In the genomic region with DNA sequence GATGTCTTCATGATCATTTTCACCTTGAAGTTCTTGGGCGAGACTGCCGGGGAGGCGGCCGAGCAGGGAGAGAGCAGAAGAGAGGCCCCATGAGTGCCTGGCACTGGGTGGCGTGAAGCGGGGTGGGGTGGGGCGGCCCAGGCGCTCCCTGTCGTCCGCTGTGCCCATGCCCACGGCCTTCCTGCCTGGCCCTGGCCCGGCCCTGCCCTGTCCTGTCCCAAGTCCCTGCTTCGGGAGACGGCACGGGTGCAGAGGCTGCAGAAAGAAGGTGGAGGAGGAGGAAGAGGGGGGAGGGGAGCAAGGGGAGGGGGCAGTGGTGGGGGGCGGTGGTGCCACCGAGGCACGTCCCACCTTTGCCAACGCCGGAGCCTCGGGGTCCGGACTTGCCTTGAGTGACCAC, we compare ENCODE assay signal across 28 cellular contexts.
"Had no signal": no experiment of that assay in that cellular context is flagged by ENCODE, and none has a peak within 500 bp of the region (broad histone marks: within the 10 kb centered on the region; RNA-seq: fewer than 3 reads in every experiment).

No MANE protein-coding gene starts in this region.

- ATAC-seq: left colon, left lung, natural killer cell, psoas muscle, right lobe of liver, upper lobe of right lung had no signal

- H3K4me3 ChIP-seq: heart right ventricle, hepatocyte, left lung, lung, psoas muscle, right lobe of liver, skin epidermis, suprapubic skin, thoracic aorta, tibial artery, upper lobe of right lung had no signal

- H3K4me1 Mint-ChIP-seq: mesothelial cell of epicardium, natural killer cell, nephron progenitor cell had no signal

- H3K79me2 ChIP-seq: hepatocyte, parathyroid adenoma had no signal

- H2AFZ ChIP-seq: hepatocyte, parathyroid adenoma had no signal

- H3K9me3 ChIP-seq: heart right ventricle, left lung, psoas muscle, right lobe of liver, suprapubic skin, thoracic aorta, tibial artery, upper lobe of right lung had no signal

- H3K4me3 Mint-ChIP-seq: mesothelial cell of epicardium; naive B cell; natural killer cell; nephron progenitor cell; stimulated activated naive CD8-positive, alpha-beta T cell treated with anti-CD3 and anti-CD28 coated beads, Interleukin-15, Interleukin-2, amounts not matched to agents 100 ng/mL and 50 ng/mL, for 24 hours had no signal

- H3K27me3 Mint-ChIP-seq: stimulated activated naive CD8-positive, alpha-beta T cell treated with anti-CD3 and anti-CD28 coated beads, Interleukin-15, Interleukin-2, amounts not matched to agents 100 ng/mL and 50 ng/mL, for 24 hours had no signal

- H3K27me3 ChIP-seq: heart right ventricle, hepatocyte, left lung, right lobe of liver, suprapubic skin, tibial artery, upper lobe of right lung had no signal

- H3K36me3 Mint-ChIP-seq: naive B cell, natural killer cell had no signal

- H3K4me1 ChIP-seq: heart right ventricle, left lung, parathyroid adenoma, psoas muscle, right lobe of liver, suprapubic skin, tibial artery, upper lobe of right lung had no signal

- DNase-seq: heart right ventricle; kidney glomerular epithelial cell; left colon; left lung; mesendoderm; naive B cell; natural killer cell; nephron progenitor cell; nucleus accumbens; psoas muscle; right lobe of liver; stimulated activated CD4-positive, alpha-beta T cell treated with anti-CD3 and anti-CD28 coated beads, Interleukin-12 subunit alpha, Interleukin-12 subunit beta, amount 100 ng/mL, for 4 hours; stimulated activated CD4-positive, alpha-beta T cell treated with anti-CD3 and anti-CD28 coated beads, Interleukin-15, amount 100 ng/mL, for 24 hours; stimulated activated CD4-positive, alpha-beta T cell treated with anti-CD3 and anti-CD28 coated beads, Interleukin-2, amount 100 ng/mL, for 24 hours; stimulated activated CD4-positive, alpha-beta T cell treated with anti-CD3 and anti-CD28 coated beads, Interleukin-4, amount 100 ng/mL, for 1 hour; stimulated activated naive CD4-positive, alpha-beta T cell; tibial artery; upper lobe of right lung had no signal

- H3K9ac ChIP-seq: parathyroid adenoma had no signal

- H3K9me3 Mint-ChIP-seq: natural killer cell; nephron progenitor cell; stimulated activated naive CD8-positive, alpha-beta T cell treated with anti-CD3 and anti-CD28 coated beads, Interleukin-15, Interleukin-2, amounts not matched to agents 100 ng/mL and 50 ng/mL, for 24 hours had no signal

- H3K4me2 ChIP-seq: hepatocyte had no signal

- H3K27ac Mint-ChIP-seq: mesothelial cell of epicardium; natural killer cell; nephron progenitor cell; stimulated activated naive CD8-positive, alpha-beta T cell treated with anti-CD3 and anti-CD28 coated beads, Interleukin-15, Interleukin-2, amounts not matched to agents 100 ng/mL and 50 ng/mL, for 24 hours had no signal

- H3K36me3 ChIP-seq: right lobe of liver had no signal

- H3K27ac ChIP-seq: heart right ventricle, hepatocyte, left lung, parathyroid adenoma, psoas muscle, right lobe of liver, skin epidermis, suprapubic skin, thoracic aorta, tibial artery, upper lobe of right lung had no signal

- FAIRE-seq: keratinocyte, urothelium cell line had no signal
